ENCODE assay signal across 8 cellular contexts in genomic region chr3:69410301-69410700, GRCh38. TPM values are rescaled to one million over a fixed set of nuclear protein-coding genes. Genes with fewer than 3 reads are reported as not detected.
A peak's percentile ranks its signal among the peaks of the same experiment; 100 is the strongest.
DNase-seq lines count a peak whose midpoint lies in the region; ATAC-seq, FAIRE-seq and TF ChIP-seq lines count a peak whose summit lies in the region.

No MANE protein-coding gene starts in this region.

- POLR2A ChIA-PET in RWPE1 (lab: Yijun Ruan, JAX; ENCODE audit: low non-redundant PET), result no interaction called here

- DNase-seq in D721Med (ENCODE audit: insufficient read length, low spot score), result no peak
- peak; percentile 40 for DNase-seq in RWPE1 (ENCODE audit: low spot score)
- peak; percentile 19 to 34 for DNase-seq in activated T-helper 1 cell treated with anti-CD3 and anti-CD28 coated beads, Interleukin-2, amount 50 U/mL, for 16 hours (ENCODE audit: low read depth in 1 of 2, low spot score in 1 of 2)
- DNase-seq in foreskin fibroblast, result peak in 1 of 2 donors; percentile 72
- DNase-seq in ureter (ENCODE audit: low spot score), result peak; percentile 79

- TF ChIP-seq CTCF in D721Med (IDR thresholded peaks at IDR 0.05; ENCODE audit: insufficient read depth, missing control alignments), result peak; percentile 77
- TF ChIP-seq CTCF in RWPE1 (conservative IDR thresholded peaks at IDR 0.05; ENCODE audit: low read depth), result peak; percentile 64
- peak; percentile 86 for TF ChIP-seq CTCF in foreskin fibroblast (IDR thresholded peaks at IDR 0.05; ENCODE audit: low read depth, low read length)
- peak; percentile 64 for TF ChIP-seq CTCF in parathyroid adenoma (IDR thresholded peaks at IDR 0.05)

- H3K9ac ChIP-seq in parathyroid adenoma, result no peak overlapping the region

- no peaks in the 10 kb centered on the region for H3K9me3 ChIP-seq in parathyroid adenoma (ENCODE audit: control insufficient read depth, low read length)

- ATAC-seq in GM19467 (IDR thresholded peaks at IDR 0.05; ENCODE audit: unreplicated experiment) (peak; percentile 99), HG03558 (IDR thresholded peaks at IDR 0.05; ENCODE audit: extremely low read depth, unreplicated experiment) (peak; percentile 88)

- peak; percentile 69 for FAIRE-seq in D721Med (lab: Jason Lieb, UNC)

- no peaks in the 10 kb centered on the region for H3K79me2 ChIP-seq in parathyroid adenoma

- H2AFZ ChIP-seq in parathyroid adenoma, result no peak overlapping the region

- H3K4me1 ChIP-seq in parathyroid adenoma, result no peaks in the 10 kb centered on the region

- no peak overlapping the region for H3K4me2 ChIP-seq in parathyroid adenoma (ENCODE audit: low read length)

- CTCF ChIA-PET in RWPE1 (lab: Yijun Ruan, JAX), result interaction anchor here (0.6 to 0.7 kb wide), 3 partner anchors 69 to 260 kb away, joined by 3 to 5 read pairs (median 4); no protein-coding TSS in a partner anchor

- no peaks in the 10 kb centered on the region for H3K36me3 ChIP-seq in parathyroid adenoma (ENCODE audit: control insufficient read depth, insufficient read depth, low read length)

- H3K27ac ChIP-seq in RWPE1 (no peak overlapping the region), parathyroid adenoma (no peak overlapping the region)

- no peak overlapping the region for H3K4me3 ChIP-seq in foreskin fibroblast (ENCODE audit: low read depth in 1 of 2, low read length in 2 of 2)
- H3K4me3 ChIP-seq in parathyroid adenoma (ENCODE audit: low read depth, low read length), result no peak overlapping the region

- H3K27me3 ChIP-seq in parathyroid adenoma (ENCODE audit: control insufficient read depth, insufficient read depth, low read length), result no peaks in the 10 kb centered on the region

RNA-seq across cellular contexts. Expression of gene FRMD4B, which starts 24.4 kb away (rescaled TPM):
- 28.6 TPM for total RNA-seq in ureter
